In the genomic region with DNA sequence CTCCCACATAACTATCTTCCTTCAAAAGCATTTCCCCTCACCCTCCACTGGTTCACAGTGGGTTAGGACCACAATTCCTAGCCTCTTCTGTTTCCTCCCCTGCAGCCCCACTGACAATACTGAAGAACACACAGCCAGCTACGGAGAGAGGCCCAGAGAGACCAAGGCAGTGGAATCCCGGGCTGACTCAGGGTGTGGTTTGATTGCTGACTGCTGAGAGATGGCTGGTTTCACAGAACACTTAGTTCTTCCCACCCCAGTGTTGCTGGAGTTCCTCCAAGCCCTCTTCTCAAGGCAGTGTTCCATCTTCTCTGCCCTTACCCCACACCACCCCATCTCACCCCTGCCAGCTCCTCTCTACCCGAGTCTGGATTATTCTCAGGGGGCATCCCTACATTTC, we compare ENCODE assay signal across 10 cellular contexts. TPM values are rescaled to one million over a fixed set of nuclear protein-coding genes. Genes with fewer than 3 reads are reported as not detected.
DNase-seq lines count a peak whose midpoint lies in the region; ATAC-seq, FAIRE-seq and TF ChIP-seq lines count a peak whose summit lies in the region.
"Had no signal": no experiment of that assay in that cellular context is flagged by ENCODE, and none has a peak within 500 bp of the region (broad histone marks: within the 10 kb centered on the region; RNA-seq: fewer than 3 reads in every experiment).

No MANE protein-coding gene starts in this region.

- no peak overlapping the region for H3K4me3 Mint-ChIP-seq in activated T-helper 2 cell treated with anti-CD3 and anti-CD28 coated beads, Interferon-gamma antibody, Interleukin-2, Interleukin-4, amounts not matched to agents 10 μg/mL and 5 μg/mL and 100 μg/mL, durations not matched to agents 14 hours and 24 hours and 36 hours (ENCODE audit: low read depth)
- H3K4me3 Mint-ChIP-seq: effector memory CD8-positive, alpha-beta T cell; T-helper 2 cell treated with Interferon-gamma antibody and Interleukin-4, amounts not matched to agents 5 μg/mL and 100 μg/mL, for 36 hours had no signal

- H3K36me3 ChIP-seq in heart right ventricle (peaks cover 0 to 5% (median 0%) of the 10 kb centered on the region in 9 donors), spleen (peaks cover 0 to 75% (median 0%) of the 10 kb centered on the region in 6 donors)

- FAIRE-seq in GM19239 (lab: Jason Lieb, UNC), result peak; percentile 28

- ATAC-seq in heart right ventricle, result peak; percentile 24 to 91 (median 73)
- no peak for ATAC-seq in HG03442 (IDR thresholded peaks at IDR 0.05; ENCODE audit: unreplicated experiment)
- ATAC-seq: effector memory CD8-positive, alpha-beta T cell had no signal

- TF ChIP-seq CTCF in heart right ventricle (IDR thresholded peaks at IDR 0.05) (no peak), spleen (IDR thresholded peaks at IDR 0.05 in 8 of 11, conservative IDR thresholded peaks at IDR 0.05 in 3 of 11) (no peak)

- H3K9me3 ChIP-seq in heart right ventricle (no peaks in the 10 kb centered on the region), spleen (no peaks in the 10 kb centered on the region)

- no peaks in the 10 kb centered on the region for H3K27me3 ChIP-seq in heart right ventricle
- no peaks in the 10 kb centered on the region for H3K27me3 ChIP-seq in spleen (replicated peaks in 1 of 7)

- WGBS in heart right ventricle, 2 donors, result 8 to 11% methylated on average over 3 of the region's 3 CpGs
- 34 to 69% (median 55%) methylated on average over 3 of the region's 3 CpGs for WGBS in spleen, 5 donors

- peaks cover 19% of the 10 kb centered on the region for H3K36me3 Mint-ChIP-seq in activated T-helper 2 cell treated with anti-CD3 and anti-CD28 coated beads, Interferon-gamma antibody, Interleukin-2, Interleukin-4, amounts not matched to agents 10 μg/mL and 5 μg/mL and 100 μg/mL, durations not matched to agents 14 hours and 24 hours and 36 hours (ENCODE audit: low read depth)

- no peak for TF ChIP-seq POLR2A in spleen (IDR thresholded peaks at IDR 0.05)

- H3K4me1 Mint-ChIP-seq in activated T-helper 2 cell treated with anti-CD3 and anti-CD28 coated beads, Interferon-gamma antibody, Interleukin-2, Interleukin-4, amounts not matched to agents 10 μg/mL and 5 μg/mL and 100 μg/mL, durations not matched to agents 14 hours and 24 hours and 36 hours (ENCODE audit: low read depth), result peaks cover 16% of the 10 kb centered on the region

- no peak overlapping the region for H3K4me3 ChIP-seq in heart right ventricle
- H3K4me3 ChIP-seq in spleen, result no peak overlapping the region

- intact Hi-C loops in activated T-helper 2 cell treated with anti-CD3 and anti-CD28 coated beads, Interferon-gamma antibody, Interleukin-2, Interleukin-4, amounts not matched to agents 10 μg/mL and 5 μg/mL and 100 μg/mL, durations not matched to agents 14 hours and 24 hours and 36 hours (cut with micrococcal nuclease), result no loop called here
- intact Hi-C loops in heart right ventricle (cut with DNase I) (loop anchor here in 3 of 10 donors (5.0 to 10.0 kb wide), 4 partner anchors 33 to 73 kb away; no protein-coding TSS in a partner anchor), spleen (cut with DNase I; ENCODE audit: low total_unique reads) (no loop called here)

- no peak for DNase-seq in GM19239 (ENCODE audit: insufficient read length, low spot score)
- DNase-seq in activated T-helper 2 cell treated with anti-CD3 and anti-CD28 coated beads, Interferon-gamma antibody, Interleukin-2, Interleukin-4, amounts not matched to agents 10 μg/mL and 5 μg/mL and 100 μg/mL, durations not matched to agents 14 hours and 24 hours and 36 hours (ENCODE audit: low spot score), result no peak
- peak; percentile 59 to 61 for DNase-seq in heart right ventricle
- DNase-seq in spleen, result no peak
- no peak for DNase-seq in central memory CD4-positive, alpha-beta T cell
- DNase-seq in retina, result no peak
- DNase-seq in NCI-H1694 treated with DMSO at 0.1 percent for 48 hours (lab: John Stamatoyannopoulos, UW), result no peak
- DNase-seq: effector memory CD8-positive, alpha-beta T cell had no signal

- no peaks in the 10 kb centered on the region for H3K27me3 Mint-ChIP-seq in activated T-helper 2 cell treated with anti-CD3 and anti-CD28 coated beads, Interferon-gamma antibody, Interleukin-2, Interleukin-4, amounts not matched to agents 10 μg/mL and 5 μg/mL and 100 μg/mL, durations not matched to agents 14 hours and 24 hours and 36 hours (ENCODE audit: low read depth)
- H3K27me3 Mint-ChIP-seq: effector memory CD8-positive, alpha-beta T cell had no signal

- H3K9me3 Mint-ChIP-seq in activated T-helper 2 cell treated with anti-CD3 and anti-CD28 coated beads, Interferon-gamma antibody, Interleukin-2, Interleukin-4, amounts not matched to agents 10 μg/mL and 5 μg/mL and 100 μg/mL, durations not matched to agents 14 hours and 24 hours and 36 hours, result no peaks in the 10 kb centered on the region
- H3K9me3 Mint-ChIP-seq: effector memory CD8-positive, alpha-beta T cell; T-helper 2 cell treated with Interferon-gamma antibody and Interleukin-4, amounts not matched to agents 5 μg/mL and 100 μg/mL, for 36 hours had no signal

- H3K27ac ChIP-seq in heart right ventricle, result peak overlapping the region; percentile 63 to 86 (median 75)
- H3K27ac ChIP-seq in spleen, result peak overlapping the region; percentile 44 to 85 (median 78)

- peaks cover 23 to 74% (median 64%) of the 10 kb centered on the region in 9 donors for H3K4me1 ChIP-seq in heart right ventricle
- peaks cover 11 to 66% (median 44%) of the 10 kb centered on the region in 6 donors for H3K4me1 ChIP-seq in spleen

- H3K27ac Mint-ChIP-seq in activated T-helper 2 cell treated with anti-CD3 and anti-CD28 coated beads, Interferon-gamma antibody, Interleukin-2, Interleukin-4, amounts not matched to agents 10 μg/mL and 5 μg/mL and 100 μg/mL, durations not matched to agents 14 hours and 24 hours and 36 hours, result peak overlapping the region; percentile 15
- H3K27ac Mint-ChIP-seq: T-helper 2 cell treated with Interferon-gamma antibody and Interleukin-4, amounts not matched to agents 5 μg/mL and 100 μg/mL, for 36 hours had no signal

RNA-seq across cellular contexts. Expression of a gene that starts 43.3 kb away (rescaled TPM):
- total RNA-seq in activated T-helper 2 cell treated with anti-CD3 and anti-CD28 coated beads, Interferon-gamma antibody, Interleukin-2, Interleukin-4, amounts not matched to agents 10 μg/mL and 5 μg/mL and 100 μg/mL, durations not matched to agents 14 hours and 24 hours and 36 hours, result 114 TPM in 2 replicates
- total RNA-seq in heart right ventricle (10 to 100 TPM; 34.4 to 69.6 (median 42.3) TPM), spleen (100 to 1,000 TPM; 118 to 223 (median 131) TPM)
- polyA plus RNA-seq in heart right ventricle (10 to 100 TPM; 26.8 to 53.2 TPM), spleen (100 to 1,000 TPM in 1 of 3 donors, 10 to 100 TPM in 2; 72.4 to 115 (median 91.0) TPM)

Comparison
In these comparisons a context has a peak if more than half of its experiments do, and no peak if none do; other contexts are left out.
1. DNase-seq: peak in heart right ventricle (2 of 2); none in GM19239 (single experiment), activated T-helper 2 cell treated with anti-CD3 and anti-CD28 coated beads, Interferon-gamma antibody, Interleukin-2, Interleukin-4, amounts not matched to agents 10 μg/mL and 5 μg/mL and 100 μg/mL, durations not matched to agents 14 hours and 24 hours and 36 hours (single experiment), spleen (single experiment), central memory CD4-positive, alpha-beta T cell (single experiment), retina (single experiment) and NCI-H1694 treated with DMSO at 0.1 percent for 48 hours (single experiment).